In the genomic region with DNA sequence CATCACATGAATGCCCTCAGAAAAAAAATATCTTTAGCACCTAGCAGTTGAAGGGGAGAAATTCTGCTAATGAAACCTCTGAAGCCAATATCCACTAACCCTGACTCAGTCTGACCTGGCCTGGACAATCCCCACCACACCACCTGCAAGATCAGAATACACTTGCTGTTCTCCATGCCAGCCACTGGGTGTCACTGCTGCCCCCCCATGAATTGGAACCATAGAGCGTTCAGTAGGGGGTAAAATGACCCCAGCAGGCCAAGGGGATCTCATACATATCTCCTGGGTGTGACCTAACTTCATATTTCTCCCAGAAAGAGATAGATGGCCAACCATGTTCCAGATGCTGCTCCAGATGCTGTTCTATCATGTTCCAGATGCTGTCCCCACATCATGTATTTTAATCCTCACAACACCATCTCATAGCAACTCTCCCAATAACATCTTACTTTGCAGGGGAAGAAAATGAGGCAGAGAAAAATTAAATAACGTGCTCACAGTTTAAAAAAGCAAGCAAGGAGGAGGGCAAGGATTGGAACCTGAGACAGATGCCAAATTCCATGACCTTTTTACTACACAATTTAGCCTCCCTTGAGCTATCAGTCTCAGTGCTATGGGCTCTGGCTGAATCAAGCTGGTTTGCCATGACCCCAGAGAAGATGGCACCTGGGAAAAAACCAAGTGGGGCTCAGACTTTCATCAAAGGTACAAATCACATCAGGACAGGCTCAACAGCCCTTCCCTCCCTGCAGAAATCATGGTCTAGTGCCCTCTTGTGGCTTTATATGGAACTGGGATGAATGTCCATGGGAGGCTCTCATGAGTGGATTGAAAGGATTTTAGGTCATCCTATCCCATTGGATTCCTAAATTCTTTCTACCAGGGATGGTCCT, we compare ENCODE assay signal across 9 cellular contexts. TPM values are rescaled to one million over a fixed set of nuclear protein-coding genes. Genes with fewer than 3 reads are reported as not detected.
DNase-seq lines count a peak whose midpoint lies in the region; ATAC-seq and TF ChIP-seq lines count a peak whose summit lies in the region.
"Had no signal": no experiment of that assay in that cellular context is flagged by ENCODE, and none has a peak within 500 bp of the region (broad histone marks: within the 10 kb centered on the region; RNA-seq: fewer than 3 reads in every experiment).

No MANE protein-coding gene starts in this region.

- DNase-seq in ACHN, result peak; percentile 40
- DNase-seq in GM03348 (ENCODE audit: low spot score), result peak; percentile 60
- peak; percentile 7 for DNase-seq in glomerular endothelial cell (ENCODE audit: extremely low read depth, low read depth, low spot score)
- no peak for DNase-seq in thoracic aorta (ENCODE audit: low spot score)
- DNase-seq in NK-92 (lab: John Stamatoyannopoulos, UW; ENCODE audit: unreplicated experiment), result no peak

- H3K9me3 ChIP-seq in SU-DHL-6 (ENCODE audit: insufficient read depth, low read length) (no peaks in the 10 kb centered on the region), thoracic aorta (no peaks in the 10 kb centered on the region)

- no peak overlapping the region for H2AFZ ChIP-seq in SU-DHL-6 (ENCODE audit: low read depth, low read length, severe bottlenecking)

- H3K9ac ChIP-seq in SU-DHL-6 (ENCODE audit: low read length), result no peak overlapping the region

- H3K27me3 ChIP-seq in SU-DHL-6 (ENCODE audit: low read length) (no peaks in the 10 kb centered on the region), thoracic aorta (replicated peaks; ENCODE audit: insufficient read depth) (no peaks in the 10 kb centered on the region)

- H3K9me2 ChIP-seq in SU-DHL-6 (replicated peaks; ENCODE audit: insufficient read depth, low read length), result no peaks in the 10 kb centered on the region

- peak; percentile 74 for TF ChIP-seq CTCF in SU-DHL-6 (IDR thresholded peaks at IDR 0.05; ENCODE audit: insufficient read depth, low read length, poor library complexity, severe bottlenecking)
- peak; percentile 46 for TF ChIP-seq CTCF in thoracic aorta (IDR thresholded peaks at IDR 0.05)

- H3K27ac ChIP-seq in SU-DHL-6 (ENCODE audit: low read depth, low read length), result no peak overlapping the region
- H3K27ac ChIP-seq in thoracic aorta, result no peak overlapping the region

- peaks cover 34 to 55% of the 10 kb centered on the region in 2 donors for H3K4me1 ChIP-seq in thoracic aorta (ENCODE audit: control insufficient read depth in 1 of 2, low read depth in 2 of 2)

- no peaks in the 10 kb centered on the region for H3K79me2 ChIP-seq in SU-DHL-6 (ENCODE audit: insufficient read depth, low read length)

- H4K20me1 ChIP-seq in SU-DHL-6 (ENCODE audit: low read depth, low read length), result no peaks in the 10 kb centered on the region

- no peak overlapping the region for H3K4me3 ChIP-seq in SU-DHL-6 (ENCODE audit: insufficient read depth, low read length, poor library complexity, severe bottlenecking)
- no peak overlapping the region for H3K4me3 ChIP-seq in thoracic aorta

- peak; percentile 44 for ATAC-seq in HG03139 (IDR thresholded peaks at IDR 0.05; ENCODE audit: unreplicated experiment)
- no peak for ATAC-seq in thoracic aorta (ENCODE audit: insufficient number of reproducible peaks, low FRiP score, low read depth)
- ATAC-seq in GM18520 (IDR thresholded peaks at IDR 0.05; ENCODE audit: unreplicated experiment), result no peak
- ATAC-seq: effector memory CD8-positive, alpha-beta T cell had no signal

- H3F3A ChIP-seq in SU-DHL-6 (ENCODE audit: insufficient read depth), result no peaks in the 10 kb centered on the region

- no peak overlapping the region for H3K4me2 ChIP-seq in SU-DHL-6 (ENCODE audit: low read depth, low read length, poor library complexity, severe bottlenecking)

- H3K36me3 ChIP-seq in SU-DHL-6 (ENCODE audit: low read length) (no peaks in the 10 kb centered on the region), thoracic aorta (no peaks in the 10 kb centered on the region)

- in situ Hi-C loops in ACHN (cut with HindIII; ENCODE audit: low pct_ligation_motif_present, low pct_unique_long_range_greater_than_20kb, low sequenced_read_pairs), result no loop called here

RNA-seq across cellular contexts. Expression of gene NTRK3, which starts 12.4 kb away (rescaled TPM):
- 0.41 TPM in 1 of 2 replicates, not detected in the other for total RNA-seq in glomerular endothelial cell
- 10 to 100 TPM; 84.9 to 87.3 TPM for total RNA-seq in thoracic aorta

Comparison
In these comparisons a context has a peak if more than half of its experiments do, and no peak if none do; other contexts are left out.
1. DNase-seq: peak in ACHN (single experiment), GM03348 (single experiment) and glomerular endothelial cell (single experiment); none in thoracic aorta (single experiment) and NK-92 (single experiment).
2. RNA of gene NTRK3, which starts 12.4 kb away (total RNA-seq): 84.9 to 87.3 TPM in thoracic aorta; 0.41 TPM in glomerular endothelial cell; every median in the first group is over 10 times any median in the second.